ENCODE assay signal across 1 cellular context in genomic region chr1:19864304-19865160, GRCh38.
TF ChIP-seq lines count a peak whose summit lies in the region.

No MANE protein-coding gene starts in this region.

TF ChIP-seq in HepG2, 621 proteins besides CTCF, POLR2A, EP300 and RAD21:
- no peak for TF ChIP-seq ZNF317 (CRISPR knock-in tag; IDR thresholded peaks at IDR 0.05)
- no peak for TF ChIP-seq ZNF263 (CRISPR knock-in tag; IDR thresholded peaks at IDR 0.05)
- TF ChIP-seq, protein P1, sequence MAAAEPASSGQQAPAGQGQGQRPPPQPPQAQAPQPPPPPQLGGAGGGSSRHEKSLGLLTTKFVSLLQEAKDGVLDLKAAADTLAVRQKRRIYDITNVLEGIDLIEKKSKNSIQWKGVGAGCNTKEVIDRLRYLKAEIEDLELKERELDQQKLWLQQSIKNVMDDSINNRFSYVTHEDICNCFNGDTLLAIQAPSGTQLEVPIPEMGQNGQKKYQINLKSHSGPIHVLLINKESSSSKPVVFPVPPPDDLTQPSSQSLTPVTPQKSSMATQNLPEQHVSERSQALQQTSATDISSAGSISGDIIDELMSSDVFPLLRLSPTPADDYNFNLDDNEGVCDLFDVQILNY (CRISPR knock-in tag; conservative IDR thresholded peaks at IDR 0.05), result no peak
- TF ChIP-seq ZNF629 (CRISPR knock-in tag; conservative IDR thresholded peaks at IDR 0.05), result peak; percentile 52; the same call in 1 of the 2 replicates
- TF ChIP-seq, protein P2, sequence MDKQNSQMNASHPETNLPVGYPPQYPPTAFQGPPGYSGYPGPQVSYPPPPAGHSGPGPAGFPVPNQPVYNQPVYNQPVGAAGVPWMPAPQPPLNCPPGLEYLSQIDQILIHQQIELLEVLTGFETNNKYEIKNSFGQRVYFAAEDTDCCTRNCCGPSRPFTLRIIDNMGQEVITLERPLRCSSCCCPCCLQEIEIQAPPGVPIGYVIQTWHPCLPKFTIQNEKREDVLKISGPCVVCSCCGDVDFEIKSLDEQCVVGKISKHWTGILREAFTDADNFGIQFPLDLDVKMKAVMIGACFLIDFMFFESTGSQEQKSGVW (CRISPR knock-in tag; IDR thresholded peaks at IDR 0.05; ENCODE audit: borderline replicate concordance), result no peak
- TF ChIP-seq RFXAP (CRISPR knock-in tag; IDR thresholded peaks at IDR 0.05; ENCODE audit: borderline replicate concordance), result no peak
- TF ChIP-seq MED13 (CRISPR knock-in tag; IDR thresholded peaks at IDR 0.05), result no peak
- TF ChIP-seq ZNF747 (CRISPR knock-in tag; IDR thresholded peaks at IDR 0.05; ENCODE audit: borderline replicate concordance), result no peak
